Comparison of ENCODE assay signal across 1 cellular context in genomic region chr1:235401251-235401650, GRCh38.
TF ChIP-seq lines count a peak whose summit lies in the region.

No MANE protein-coding gene starts in this region.

TF ChIP-seq in SK-N-SH treated with all-trans-retinoic acid at 6 μM for 48 hours, 23 proteins besides CTCF, POLR2A, EP300 and RAD21 (continued from another document):
- TF ChIP-seq PATZ1 (CRISPR knock-in tag; IDR thresholded peaks at IDR 0.05; ENCODE audit: borderline replicate concordance) (no peak), GLIS3 (CRISPR knock-in tag; IDR thresholded peaks at IDR 0.05) (no peak), ZFP30 (CRISPR knock-in tag; IDR thresholded peaks at IDR 0.05) (no peak), SNAI2 (CRISPR knock-in tag; IDR thresholded peaks at IDR 0.05) (no peak), CREB5 (CRISPR knock-in tag; IDR thresholded peaks at IDR 0.05; ENCODE audit: low read depth) (no peak), ESRRG (CRISPR knock-in tag; IDR thresholded peaks at IDR 0.05) (no peak)
